ENCODE assay signal across 20 cellular contexts in the genomic region with DNA sequence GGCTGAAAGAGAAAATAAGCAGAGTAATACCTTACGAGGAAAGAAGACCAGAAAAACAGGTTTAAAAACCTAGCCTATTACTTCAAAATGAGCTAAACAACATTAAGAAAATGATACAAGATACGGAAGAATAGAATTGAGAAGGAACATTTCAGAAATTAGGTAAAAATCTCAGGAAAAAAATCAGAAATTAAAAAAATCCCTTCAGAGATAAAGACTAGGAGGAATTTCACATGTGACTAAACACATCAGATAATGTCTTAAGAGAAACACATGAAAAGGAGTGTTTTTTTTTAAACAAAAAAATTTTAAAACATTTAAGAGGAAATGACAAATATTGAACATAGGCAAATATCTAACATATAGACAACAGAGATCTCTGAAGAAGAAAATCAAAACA.
"Had no signal": no experiment of that assay in that cellular context is flagged by ENCODE, and none has a peak within 500 bp of the region (broad histone marks: within the 10 kb centered on the region; RNA-seq: fewer than 3 reads in every experiment).

No MANE protein-coding gene starts in this region.

- H3K9me3 ChIP-seq: ascending aorta, left lung, neutrophil, sigmoid colon, spleen, thoracic aorta had no signal

- DNase-seq: activated CD4-positive, alpha-beta T cell treated with anti-CD3 and anti-CD28 coated beads, Interleukin-2, amount 10 ng/mL, durations not matched to agents 24 days and 14 days; activated CD4-positive, CD25-positive, alpha-beta regulatory T cell; activated CD8-positive, alpha-beta T cell treated with anti-CD3 and anti-CD28 coated beads, Interleukin-2, amount 10 ng/mL, durations not matched to agents 7 days and 5 days; activated effector memory CD4-positive, alpha-beta T cell treated with Interleukin-2 at 50 U/mL for 16 hours; activated naive CD4-positive, alpha-beta T cell treated with anti-CD3 and anti-CD28 coated beads, Interleukin-2, amount 10 ng/mL, durations not matched to agents 7 days and 5 days; activated T-cell treated with anti-CD3 and anti-CD28 coated beads, Interleukin-2, amount 50 U/mL, for 4 hours; cerebellar nuclear complex; cortex of kidney; left lung; sigmoid colon; spleen; stimulated activated CD4-positive, alpha-beta T cell treated with anti-CD3 and anti-CD28 coated beads, Interleukin-4, amount 100 ng/mL, for 4 hours; stimulated activated naive B cell treated with anti-CD40 and anti-IgM and Interleukin-4, amounts not matched to agents 10 μg/mL and 1 μg/mL and 100 μg/mL, for 72 hours had no signal

- H3K4me1 Mint-ChIP-seq: activated naive CD4-positive, alpha-beta T cell treated with anti-CD3 and anti-CD28 coated beads, Interleukin-2, amount 10 ng/mL, durations not matched to agents 7 days and 5 days had no signal

- FAIRE-seq: endometrium, frontal cortex, keratinocyte had no signal

- H3K27ac Mint-ChIP-seq: activated CD4-positive, alpha-beta T cell treated with anti-CD3 and anti-CD28 coated beads, Interleukin-2, amount 10 ng/mL, durations not matched to agents 24 days and 14 days; activated CD8-positive, alpha-beta T cell treated with anti-CD3 and anti-CD28 coated beads, Interleukin-2, amount 10 ng/mL, durations not matched to agents 7 days and 5 days; activated naive CD4-positive, alpha-beta T cell treated with anti-CD3 and anti-CD28 coated beads, Interleukin-2, amount 10 ng/mL, durations not matched to agents 7 days and 5 days; stimulated activated naive B cell treated with anti-CD40 and anti-IgM and Interleukin-4, amounts not matched to agents 10 μg/mL and 1 μg/mL and 100 μg/mL, for 72 hours; T-helper 2 cell treated with Interferon-gamma antibody and Interleukin-4, amounts not matched to agents 5 μg/mL and 100 μg/mL, for 36 hours had no signal

- H3K4me3 ChIP-seq: ascending aorta, left lung, sigmoid colon, spleen, thoracic aorta had no signal

- H3K9me3 Mint-ChIP-seq: activated CD4-positive, alpha-beta T cell treated with anti-CD3 and anti-CD28 coated beads, Interleukin-2, amount 10 ng/mL, durations not matched to agents 24 days and 14 days; activated naive CD4-positive, alpha-beta T cell treated with anti-CD3 and anti-CD28 coated beads, Interleukin-2, amount 10 ng/mL, durations not matched to agents 7 days and 5 days; activated T-cell treated with anti-CD3 and anti-CD28 coated beads, Interleukin-2, amount 50 U/mL, for 4 hours; stimulated activated naive B cell treated with anti-CD40 and anti-IgM and Interleukin-4, amounts not matched to agents 10 μg/mL and 1 μg/mL and 100 μg/mL, for 72 hours; T-helper 2 cell treated with Interferon-gamma antibody and Interleukin-4, amounts not matched to agents 5 μg/mL and 100 μg/mL, for 36 hours had no signal

- ATAC-seq: activated CD8-positive, alpha-beta T cell treated with anti-CD3 and anti-CD28 coated beads, Interleukin-2, amount 10 ng/mL, durations not matched to agents 7 days and 5 days; activated T-cell treated with anti-CD3 and anti-CD28 coated beads, Interleukin-2, amount 50 U/mL, for 4 hours; left lung; stimulated activated naive B cell treated with anti-CD40 and anti-IgM and Interleukin-4, amounts not matched to agents 10 μg/mL and 1 μg/mL and 100 μg/mL, for 72 hours had no signal

- H3K27me3 Mint-ChIP-seq: activated CD4-positive, alpha-beta T cell treated with anti-CD3 and anti-CD28 coated beads, Interleukin-2, amount 10 ng/mL, durations not matched to agents 24 days and 14 days; activated naive CD4-positive, alpha-beta T cell treated with anti-CD3 and anti-CD28 coated beads, Interleukin-2, amount 10 ng/mL, durations not matched to agents 7 days and 5 days; stimulated activated naive B cell treated with anti-CD40 and anti-IgM and Interleukin-4, amounts not matched to agents 10 μg/mL and 1 μg/mL and 100 μg/mL, for 72 hours had no signal

- H3K4me1 ChIP-seq: ascending aorta had no signal

- H3K36me3 ChIP-seq: thoracic aorta had no signal

- H3K27ac ChIP-seq: ascending aorta, left lung, neutrophil, sigmoid colon, spleen, thoracic aorta had no signal

- H3K27me3 ChIP-seq: ascending aorta, left lung, neutrophil, sigmoid colon, spleen had no signal

- H3K4me3 Mint-ChIP-seq: activated CD4-positive, alpha-beta T cell treated with anti-CD3 and anti-CD28 coated beads, Interleukin-2, amount 10 ng/mL, durations not matched to agents 24 days and 14 days; activated CD8-positive, alpha-beta T cell treated with anti-CD3 and anti-CD28 coated beads, Interleukin-2, amount 10 ng/mL, durations not matched to agents 7 days and 5 days; activated naive CD4-positive, alpha-beta T cell treated with anti-CD3 and anti-CD28 coated beads, Interleukin-2, amount 10 ng/mL, durations not matched to agents 7 days and 5 days; activated T-cell treated with anti-CD3 and anti-CD28 coated beads, Interleukin-2, amount 50 U/mL, for 4 hours; stimulated activated naive B cell treated with anti-CD40 and anti-IgM and Interleukin-4, amounts not matched to agents 10 μg/mL and 1 μg/mL and 100 μg/mL, for 72 hours; T-helper 2 cell treated with Interferon-gamma antibody and Interleukin-4, amounts not matched to agents 5 μg/mL and 100 μg/mL, for 36 hours had no signal
